In the genomic region with DNA sequence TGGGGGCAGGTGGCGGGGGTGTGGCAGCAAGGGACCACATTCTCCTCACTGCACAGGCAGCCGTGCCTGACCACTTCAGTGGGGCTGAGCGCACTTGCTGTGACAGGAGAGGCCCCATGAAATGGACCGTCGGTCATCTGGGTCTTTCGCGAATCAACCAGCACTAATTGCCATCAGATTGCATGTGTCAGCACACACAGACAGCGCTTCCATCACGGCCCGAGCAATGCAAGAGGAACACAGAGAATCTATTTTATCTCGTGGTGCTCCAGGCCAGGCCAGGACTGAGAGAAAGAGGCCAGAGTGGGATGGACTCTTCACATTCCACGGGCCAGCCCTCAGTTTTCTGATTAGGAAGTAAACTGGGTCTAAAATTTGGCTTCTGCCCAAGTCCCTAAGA, we compare ENCODE assay signal across 17 cellular contexts.
A peak's percentile ranks its signal among the peaks of the same experiment; 100 is the strongest.
DNase-seq lines count a peak whose midpoint lies in the region; ATAC-seq and TF ChIP-seq lines count a peak whose summit lies in the region.
"Had no signal": no experiment of that assay in that cellular context is flagged by ENCODE, and none has a peak within 500 bp of the region (broad histone marks: within the 10 kb centered on the region; RNA-seq: fewer than 3 reads in every experiment).

No MANE protein-coding gene starts in this region.

- H3K27ac ChIP-seq in sigmoid colon: no peak overlapping the region
- H3K27ac ChIP-seq in aorta (ENCODE audit: low read depth in 1 of 2, low read length in 2 of 2): no peak overlapping the region
- H3K27ac ChIP-seq: 22Rv1; BLaER1 treated with 17β-estradiol and CSF1 and Interleukin-3, amounts not matched to agents 10 nM and 100 nM; GM23248 had no signal

- ATAC-seq in left lobe of liver (no peak), aorta (ENCODE audit: low FRiP score) (no peak)
- ATAC-seq: PC-3 had no signal

- H3K4me1 ChIP-seq in sigmoid colon: no peaks in the 10 kb centered on the region
- H3K4me1 ChIP-seq in aorta (ENCODE audit: control insufficient read depth in 1 of 2, insufficient read depth in 2 of 2, low read length in 2 of 2): no peaks in the 10 kb centered on the region

- H3K36me3 ChIP-seq in H7 (replicated peaks; ENCODE audit: control insufficient read depth, insufficient read depth, low read length) (no peaks in the 10 kb centered on the region), sigmoid colon (no peaks in the 10 kb centered on the region), aorta (ENCODE audit: control insufficient read depth in 1 of 2, insufficient read depth in 2 of 2, low read length in 1 of 2) (no peaks in the 10 kb centered on the region)

- H3K27me3 ChIP-seq in H7 (ENCODE audit: control insufficient read depth, insufficient read depth, low read length) (no peaks in the 10 kb centered on the region), sigmoid colon (no peaks in the 10 kb centered on the region), aorta (ENCODE audit: control insufficient read depth in 1 of 2, insufficient read depth in 2 of 2, low read length in 1 of 2) (no peaks in the 10 kb centered on the region)
- H3K27me3 ChIP-seq: BLaER1 treated with 17β-estradiol and CSF1 and Interleukin-3, amounts not matched to agents 10 nM and 100 nM had no signal

- intact Hi-C loops in sigmoid colon (cut with DNase I) (no loop called here), aorta (cut with DNase I) (no loop called here)

- no peak for TF ChIP-seq CTCF in sigmoid colon (IDR thresholded peaks at IDR 0.05)

- no peak for TF ChIP-seq POLR2A in sigmoid colon (IDR thresholded peaks at IDR 0.05)

- no peak for TF ChIP-seq EP300 in sigmoid colon (IDR thresholded peaks at IDR 0.05)

- no peaks in the 10 kb centered on the region for H3K9me3 ChIP-seq in sigmoid colon
- no peaks in the 10 kb centered on the region for H3K9me3 ChIP-seq in aorta (ENCODE audit: control insufficient read depth, low read length)

- DNase-seq in NCI-H1417 (lab: John Stamatoyannopoulos, UW) (peak in 2 of 3 experiments; percentile 38 to 52), NCI-H1417 treated with DMSO at 0.1 percent for 48 hours (lab: John Stamatoyannopoulos, UW) (no peak), H7 (peak; percentile 30), left lobe of liver (ENCODE audit: low spot score) (peak; percentile 37), sigmoid colon (peak; percentile 33), anterior cingulate cortex (lab: John Stamatoyannopoulos, UW) (no peak), aorta (no peak), OCI-M1 (lab: John Stamatoyannopoulos, UW) (no peak)
- DNase-seq: COR-L47, DMS53, GM23248, KBM-7, NCI-H2227 treated with DMSO at 0.1 percent for 48 hours, NCI-H524 treated with DMSO at 0.1 percent for 48 hours, PC-3 had no signal

- WGBS in sigmoid colon, 2 donors: 85 to 95% methylated on average over 12 of the region's 12 CpGs
- WGBS in aorta, 2 donors: 75 to 85% methylated on average over 12 of the region's 12 CpGs

- no peak overlapping the region for H3K4me3 ChIP-seq in H7 (ENCODE audit: insufficient read depth, low read depth, low read length)
- no peak overlapping the region for H3K4me3 ChIP-seq in sigmoid colon
- H3K4me3 ChIP-seq in aorta (ENCODE audit: low read length in 2 of 2): no peak overlapping the region
- H3K4me3 ChIP-seq: GM23248 had no signal

Comparison
In these comparisons a context has a peak if more than half of its experiments do, and no peak if none do; other contexts are left out.
1. DNase-seq: peak in NCI-H1417 (2 of 3), H7 (single experiment), left lobe of liver (single experiment) and sigmoid colon (single experiment); none in NCI-H1417 treated with DMSO at 0.1 percent for 48 hours (single experiment), anterior cingulate cortex (0 of 58), aorta (0 of 2) and OCI-M1 (single experiment).